8 cellular contexts compared by ENCODE assay signal in genomic region chr7:139360948-139361307, GRCh38. TPM values are rescaled to one million over a fixed set of nuclear protein-coding genes. Genes with fewer than 3 reads are reported as not detected.
DNase-seq lines count a peak whose midpoint lies in the region; ATAC-seq and TF ChIP-seq lines count a peak whose summit lies in the region.

No MANE protein-coding gene starts in this region.

- peaks cover 28 to 62% (median 42%) of the 10 kb centered on the region in 3 donors for H3K4me1 Mint-ChIP-seq in naive B cell

- no peaks in the 10 kb centered on the region for H3K27me3 Mint-ChIP-seq in naive B cell

- H3K27me3 ChIP-seq in AG04450 (ENCODE audit: control insufficient read depth, insufficient read depth, low read length) (no peaks in the 10 kb centered on the region), HUES64 (ENCODE audit: insufficient read depth, low read length) (no peaks in the 10 kb centered on the region)

- peaks cover 0 to 5% of the 10 kb centered on the region in 2 donors for H3K36me3 Mint-ChIP-seq in naive B cell

- POLR2A ChIA-PET in AG04450 (lab: Yijun Ruan, JAX), result no interaction called here

- H3K27ac Mint-ChIP-seq in naive B cell, result peak overlapping the region; percentile 98 to 99 (median 99)

- 1% methylated on average over 2 of the region's 2 CpGs for WGBS in HUES64

- H3K27ac ChIP-seq in AG04450 (ENCODE audit: low read depth, low read length) (no peak overlapping the region), HUES64 (ENCODE audit: low read depth, low read length) (peak overlapping the region; percentile 99)

- TF ChIP-seq CTCF in AG04450 (IDR thresholded peaks at IDR 0.05; ENCODE audit: low read depth, low read length) (no peak), choroid plexus epithelial cell (conservative IDR thresholded peaks at IDR 0.05; ENCODE audit: low read depth, low read length) (no peak)

- no peak for DNase-seq in AG04450 (ENCODE audit: low read depth, low spot score)
- no peak for DNase-seq in choroid plexus epithelial cell (ENCODE audit: low read depth)
- DNase-seq in naive B cell, result no peak
- DNase-seq in GOT3 (lab: John Stamatoyannopoulos, UW), result no peak
- DNase-seq in activated effector memory CD4-positive, alpha-beta T cell treated with Interleukin-2 at 50 U/mL for 16 hours, result no peak
- no peak for DNase-seq in DMS153 treated with DMSO at 0.1 percent for 48 hours (lab: John Stamatoyannopoulos, UW; ENCODE audit: unreplicated experiment)
- no peak for DNase-seq in RKO (ENCODE audit: low spot score)

- H3K9me3 Mint-ChIP-seq in naive B cell, result no peaks in the 10 kb centered on the region

- H3K36me3 ChIP-seq in HUES64 (ENCODE audit: insufficient read depth, low read length), result peaks cover 27% of the 10 kb centered on the region

- H3K9me3 ChIP-seq in AG04450 (ENCODE audit: control insufficient read depth, insufficient read depth, low read length) (peaks cover 4% of the 10 kb centered on the region; the same call in 1 of the 2 replicates), HUES64 (ENCODE audit: insufficient read depth, low read depth, low read length) (no peaks in the 10 kb centered on the region)

- H3K9ac ChIP-seq in HUES64 (ENCODE audit: low read depth, low read length), result peak overlapping the region; percentile 96

- ATAC-seq in naive B cell (ENCODE audit: low read depth in 2 of 2), result no peak

- H3K4me3 ChIP-seq in AG04450 (ENCODE audit: low read depth, low read length), result peak overlapping the region; percentile 99
- H3K4me3 ChIP-seq in HUES64 (ENCODE audit: low read length), result peak overlapping the region; percentile 95
- H3K4me3 ChIP-seq in choroid plexus epithelial cell (ENCODE audit: low read depth, low read length), result peak overlapping the region; percentile 99

- H3K4me1 ChIP-seq in HUES64 (ENCODE audit: insufficient read depth, low read length), result peaks cover 23% of the 10 kb centered on the region

- peak overlapping the region; percentile 94 to 100 (median 99) for H3K4me3 Mint-ChIP-seq in naive B cell

- CTCF ChIA-PET in AG04450 (lab: Charles Lee), result no interaction called here

RNA-seq across cellular contexts. Expression of gene LUC7L2, which starts 1.2 kb away (rescaled TPM):
- polyA plus RNA-seq in AG04450 (2011; rRNA removed), result 31.2 and 45.7 TPM in 2 replicates
- polyA minus RNA-seq in AG04450 (2011; rRNA and poly(A)+ RNA removed), result 16.2 and 25.8 TPM in 2 replicates
- polyA plus RNA-seq in HUES64 (2013, experiment 1 of 2), result 52.5 TPM
- 48.9 TPM for polyA plus RNA-seq in HUES64 (2013, experiment 2 of 2)
- 10 to 100 TPM; 42.2 to 78.3 (median 54.6) TPM for polyA plus RNA-seq in naive B cell (ENCODE audit: low read depth in 6 of 6)

RNA-seq across cellular contexts. Expression of gene FMC1, which starts 19.8 kb away (rescaled TPM):
- 8.8 and 10.4 TPM in 2 replicates for polyA plus RNA-seq in AG04450 (2011; rRNA removed)
- 4.2 and 6.4 TPM in 2 replicates for polyA minus RNA-seq in AG04450 (2011; rRNA and poly(A)+ RNA removed)
- polyA plus RNA-seq in HUES64 (2013, experiment 1 of 2), result 22.6 TPM
- 28.1 TPM for polyA plus RNA-seq in HUES64 (2013, experiment 2 of 2)
- polyA plus RNA-seq in naive B cell (ENCODE audit: low read depth in 6 of 6), result 10 to 100 TPM; 38.0 to 72.2 (median 61.5) TPM
